8 cellular contexts compared by ENCODE assay signal in genomic region chr7:148940702-148941597, GRCh38. TPM values are rescaled to one million over a fixed set of nuclear protein-coding genes. Genes with fewer than 3 reads are reported as not detected.
DNase-seq lines count a peak whose midpoint lies in the region; FAIRE-seq and TF ChIP-seq lines count a peak whose summit lies in the region.

No MANE protein-coding gene starts in this region.

- peak overlapping the region; percentile 70 for H3K4me3 ChIP-seq in NT2/D1 (ENCODE audit: insufficient read length, low read depth)

- TF ChIP-seq CTCF in GM20000 (IDR thresholded peaks at IDR 0.05; ENCODE audit: extremely low read depth, missing control alignments) (no peak), mesothelial cell of epicardium (IDR thresholded peaks at IDR 0.05; ENCODE audit: unreplicated experiment) (no peak)

- peak; percentile 92 for FAIRE-seq in endometrium (lab: Jason Lieb, UNC)

- peaks cover 15% of the 10 kb centered on the region for H3K4me1 Mint-ChIP-seq in mesothelial cell of epicardium

- no peaks in the 10 kb centered on the region for H3K36me3 Mint-ChIP-seq in mesothelial cell of epicardium

- H3K4me1 ChIP-seq in NT2/D1 (ENCODE audit: insufficient read depth, insufficient read length) = no peaks in the 10 kb centered on the region

- H3K9ac ChIP-seq in NT2/D1 (ENCODE audit: insufficient read length, low read depth) = peak overlapping the region; percentile 68

- H3K27me3 ChIP-seq in NT2/D1 (ENCODE audit: insufficient read depth, insufficient read length) = peaks cover 12% of the 10 kb centered on the region

- H3K9me3 Mint-ChIP-seq in mesothelial cell of epicardium = no peaks in the 10 kb centered on the region

- H3K9me3 ChIP-seq in NT2/D1 (ENCODE audit: insufficient read depth, low read length) = no peaks in the 10 kb centered on the region

- peak overlapping the region; percentile 99 for H3K27ac Mint-ChIP-seq in mesothelial cell of epicardium

- H3K27me3 Mint-ChIP-seq in mesothelial cell of epicardium (ENCODE audit: low read depth) = no peaks in the 10 kb centered on the region

- peak overlapping the region; percentile 92 for H3K4me3 Mint-ChIP-seq in mesothelial cell of epicardium

- H3K36me3 ChIP-seq in NT2/D1 (ENCODE audit: insufficient read depth, insufficient read length, low read length) = no peaks in the 10 kb centered on the region

- peak; percentile 88 for DNase-seq in COLO829 (ENCODE audit: low spot score)
- peak; percentile 80 for DNase-seq in GM20000 (ENCODE audit: low spot score)
- peak; percentile 99 for DNase-seq in HT-29 (ENCODE audit: low spot score)
- DNase-seq in NT2/D1 (ENCODE audit: low read depth, low spot score) = no peak
- DNase-seq in activated CD8-positive, alpha-beta memory T cell treated with anti-CD3 and anti-CD28 coated beads, Interleukin-2, amount 50 U/mL, for 24 hours (ENCODE audit: extremely low read depth) = peak; percentile 27
- peak; percentile 43 to 72 for DNase-seq in mesothelial cell of epicardium (ENCODE audit: low spot score in 2 of 2, unreplicated experiment in 2 of 2)
- peak; percentile 37 to 53 for DNase-seq in stimulated activated CD8-positive, alpha-beta memory T cell treated with anti-CD3 and anti-CD28 coated beads, Interleukin-15, amount 100 ng/mL, for 4 hours (ENCODE audit: low read depth in 2 of 2)

RNA-seq across cellular contexts. Expression of gene EZH2, which starts 56.9 kb away (rescaled TPM):
- total RNA-seq in HT-29 (2014; rRNA removed; shearing (Covaris generic)) = 33.9 and 36.1 TPM in 2 replicates
- 27.4 to 29.2 TPM (median 28.6 TPM) in 3 replicates for total RNA-seq in mesothelial cell of epicardium
